Comparison of ENCODE assay signal across 8 cellular contexts in the genomic region with DNA sequence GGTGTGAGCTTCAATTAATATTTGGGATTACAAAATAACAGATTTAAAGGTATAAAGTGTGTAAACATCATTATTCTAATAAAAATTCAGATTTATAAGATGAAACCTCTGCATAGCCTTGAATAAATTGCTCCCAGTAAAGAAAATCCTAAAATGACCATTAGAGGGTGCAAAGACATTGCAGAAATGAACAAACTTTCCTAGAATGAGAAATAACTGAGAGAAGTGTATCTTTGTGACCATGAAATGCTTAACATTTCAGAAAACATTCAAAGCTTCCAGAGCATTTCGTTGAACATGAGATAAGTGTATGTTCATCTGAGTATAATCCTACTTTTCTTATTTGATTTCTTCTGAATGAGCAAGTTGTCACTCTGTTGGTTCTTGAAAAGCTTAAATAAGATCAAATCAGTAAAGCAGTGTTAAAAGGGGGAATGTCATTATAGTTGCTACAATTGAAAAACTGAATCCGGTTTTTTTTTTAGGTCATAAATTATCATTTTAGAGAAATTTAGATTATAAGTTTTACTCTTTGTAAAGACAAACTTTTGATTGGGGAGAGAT. TPM values are rescaled to one million over a fixed set of nuclear protein-coding genes. Genes with fewer than 3 reads are reported as not detected.
DNase-seq lines count a peak whose midpoint lies in the region; ATAC-seq and TF ChIP-seq lines count a peak whose summit lies in the region.

No MANE protein-coding gene starts in this region.

- H3K36me3 ChIP-seq in cardiac muscle cell: no peaks in the 10 kb centered on the region
- H3K36me3 ChIP-seq in smooth muscle cell (ENCODE audit: low read depth): no peaks in the 10 kb centered on the region
- no peaks in the 10 kb centered on the region for H3K36me3 ChIP-seq in gastroesophageal sphincter

- no peak for TF ChIP-seq EP300 in gastroesophageal sphincter (IDR thresholded peaks at IDR 0.05)

- H3K79me2 ChIP-seq in smooth muscle cell (ENCODE audit: low read depth): no peaks in the 10 kb centered on the region

- DNase-seq in cardiac muscle cell (ENCODE audit: low read depth in 1 of 2, low spot score in 1 of 2) (peak in 1 of 2 donors; percentile 55), Right ventricle myocardium superior (no peak), NCI-H748 treated with DMSO at 0.1 percent for 48 hours (lab: John Stamatoyannopoulos, UW) (peak; percentile 72), epithelial cell of esophagus (ENCODE audit: low read depth) (peak; percentile 22), smooth muscle cell (lab: John Stamatoyannopoulos, UW; ENCODE audit: unreplicated experiment) (no peak)

- no peak overlapping the region for H3K4me3 ChIP-seq in cardiac muscle cell
- H3K4me3 ChIP-seq in epithelial cell of esophagus (ENCODE audit: low read length): no peak overlapping the region
- no peak overlapping the region for H3K4me3 ChIP-seq in smooth muscle cell
- H3K4me3 ChIP-seq in gastroesophageal sphincter: no peak overlapping the region

- no peak overlapping the region for H3K4me2 ChIP-seq in smooth muscle cell

- no peak overlapping the region for H2AFZ ChIP-seq in smooth muscle cell (ENCODE audit: low read depth)

- H3K27ac ChIP-seq in cardiac muscle cell (no peak overlapping the region), smooth muscle cell (ENCODE audit: low read depth) (no peak overlapping the region), gastroesophageal sphincter (no peak overlapping the region)

- peak; percentile 57 for TF ChIP-seq CTCF in cardiac muscle cell (IDR thresholded peaks at IDR 0.05; ENCODE audit: low read depth, low read length)
- TF ChIP-seq CTCF in epithelial cell of esophagus (IDR thresholded peaks at IDR 0.05; ENCODE audit: insufficient read depth, low read depth, low read length, missing control alignments): peak; percentile 41
- TF ChIP-seq CTCF in smooth muscle cell (IDR thresholded peaks at IDR 0.05; ENCODE audit: borderline replicate concordance, insufficient read depth, poor library complexity, severe bottlenecking): peak; percentile 57
- TF ChIP-seq CTCF in gastroesophageal sphincter (IDR thresholded peaks at IDR 0.05): peak in 2 of 4 experiments; percentile 19 to 34

- no peaks in the 10 kb centered on the region for H3K4me1 ChIP-seq in cardiac muscle cell (ENCODE audit: low read depth)
- H3K4me1 ChIP-seq in smooth muscle cell (ENCODE audit: low read depth): no peaks in the 10 kb centered on the region
- no peaks in the 10 kb centered on the region for H3K4me1 ChIP-seq in gastroesophageal sphincter

- intact Hi-C loops in Right ventricle myocardium superior (cut with DNase I): no loop called here

- H3K9ac ChIP-seq in smooth muscle cell (ENCODE audit: low read depth): no peak overlapping the region

- ATAC-seq in Right ventricle myocardium superior (ENCODE audit: poor library complexity) (no peak), gastroesophageal sphincter (no peak), HG03108 (IDR thresholded peaks at IDR 0.05; ENCODE audit: unreplicated experiment) (no peak), GM19023 (IDR thresholded peaks at IDR 0.05; ENCODE audit: unreplicated experiment) (no peak)

- TF ChIP-seq POLR2A in gastroesophageal sphincter (IDR thresholded peaks at IDR 0.05): no peak

- H4K20me1 ChIP-seq in smooth muscle cell (ENCODE audit: low read depth): no peaks in the 10 kb centered on the region

- WGBS in smooth muscle cell (ENCODE audit: low lambda C conversion rate): 47% methylated on average over 2 of the region's 2 CpGs
- 23 to 42% methylated on average over 2 of the region's 2 CpGs for WGBS in gastroesophageal sphincter (ENCODE audit: low coverage in 1 of 2), 2 donors

- no peaks in the 10 kb centered on the region for H3F3A ChIP-seq in smooth muscle cell (ENCODE audit: low read depth)

- H3K27me3 ChIP-seq in cardiac muscle cell: no peaks in the 10 kb centered on the region
- no peaks in the 10 kb centered on the region for H3K27me3 ChIP-seq in smooth muscle cell (ENCODE audit: low read depth)
- no peaks in the 10 kb centered on the region for H3K27me3 ChIP-seq in gastroesophageal sphincter

- H3K9me3 ChIP-seq in cardiac muscle cell (ENCODE audit: low read depth) (no peaks in the 10 kb centered on the region), smooth muscle cell (replicated peaks; ENCODE audit: low read depth) (no peaks in the 10 kb centered on the region), gastroesophageal sphincter (no peaks in the 10 kb centered on the region)

RNA-seq across cellular contexts. Expression of a gene that starts 24.7 kb away (rescaled TPM):
- total RNA-seq in cardiac muscle cell (9.1 and 18.3 TPM in 2 replicates), Right ventricle myocardium superior (11.6 TPM), smooth muscle cell (14.9 and 16.6 TPM in 2 replicates), gastroesophageal sphincter (10 to 100 TPM in 2 of 4 donors, 1 to 10 TPM in 2; 6.2 to 20.7 (median 9.9) TPM)
- polyA plus RNA-seq in cardiac muscle cell (9.3 and 13.6 TPM in 2 replicates), smooth muscle cell (6.5 and 6.7 TPM in 2 replicates)

Comparison
In these comparisons a context has a peak if more than half of its experiments do, and no peak if none do; other contexts are left out.
1. DNase-seq: peak in NCI-H748 treated with DMSO at 0.1 percent for 48 hours (single experiment) and epithelial cell of esophagus (single experiment); none in Right ventricle myocardium superior (single experiment) and smooth muscle cell (single experiment).